Comparison of ENCODE assay signal across 18 cellular contexts in genomic region chr5:10335711-10336470, GRCh38. TPM values are rescaled to one million over a fixed set of nuclear protein-coding genes. Genes with fewer than 3 reads are reported as not detected.
DNase-seq lines count a peak whose midpoint lies in the region; ATAC-seq and TF ChIP-seq lines count a peak whose summit lies in the region.
"Had no signal": no experiment of that assay in that cellular context is flagged by ENCODE, and none has a peak within 500 bp of the region (broad histone marks: within the 10 kb centered on the region; RNA-seq: fewer than 3 reads in every experiment).

No MANE protein-coding gene starts in this region.

- peaks cover 46% of the 10 kb centered on the region for H3K4me1 ChIP-seq in left ventricle myocardium inferior
- peaks cover 6% of the 10 kb centered on the region for H3K4me1 ChIP-seq in right cardiac atrium (ENCODE audit: control insufficient read depth, insufficient read depth, low read length)
- peaks cover 22% of the 10 kb centered on the region for H3K4me1 ChIP-seq in Panc1 (ENCODE audit: control insufficient read depth, insufficient read depth, low read length)
- peaks cover under 1% of the 10 kb centered on the region for H3K4me1 ChIP-seq in HAP-1

- CTCF ChIA-PET in Panc1 (lab: Charles Lee): no interaction called here

- H3K36me3 ChIP-seq in left ventricle myocardium inferior: no peaks in the 10 kb centered on the region
- no peaks in the 10 kb centered on the region for H3K36me3 ChIP-seq in Panc1 (ENCODE audit: control insufficient read depth, insufficient read depth, low read length)
- H3K36me3 ChIP-seq in HAP-1 (replicated peaks): no peaks in the 10 kb centered on the region

- in situ Hi-C loops in Panc1 (cut with HindIII; ENCODE audit: low pct_unique_long_range_greater_than_20kb, low sequenced_read_pairs) (no loop called here), HAP-1 (cut with MboI; ENCODE audit: low sequenced_read_pairs) (no loop called here)

- WGBS in right cardiac atrium: 87% methylated on average over 14 of the region's 14 CpGs

- H3K4me3 ChIP-seq in left ventricle myocardium inferior (no peak overlapping the region), right cardiac atrium (ENCODE audit: low read length) (no peak overlapping the region), Panc1 (ENCODE audit: low read depth in 2 of 2, low read length in 2 of 2) (no peak overlapping the region), HAP-1 (no peak overlapping the region)
- H3K4me3 ChIP-seq: GM23248, PC-9 had no signal

- peak overlapping the region; percentile 71 for H3K27ac ChIP-seq in left ventricle myocardium inferior (replicated peaks)
- H3K27ac ChIP-seq in right cardiac atrium (ENCODE audit: low read length): no peak overlapping the region
- peak overlapping the region; percentile 48; the same call in 1 of the 2 replicates for H3K27ac ChIP-seq in Panc1 (ENCODE audit: low read length)
- H3K27ac ChIP-seq: GM23248, PC-9 had no signal

- DNase-seq in left ventricle myocardium inferior (no peak), right cardiac atrium (no peak), Panc1 (ENCODE audit: low read depth, low spot score) (no peak), left lobe of liver (ENCODE audit: low spot score) (peak; percentile 86), HAP-1 (ENCODE audit: low spot score in 2 of 2) (no peak), omental fat pad (ENCODE audit: low spot score) (no peak)
- DNase-seq: ACHN; CD4-positive, CD25-positive, alpha-beta regulatory T cell; GM23248; HFFc6; NCI-H1092; NCI-H1694 treated with DMSO at 0.1 percent for 48 hours; NCI-H345; NCI-H69; NK-92 treated with Interleukin-12 subunit alpha and Interleukin-12 subunit beta, amount 100 ng/mL, for 24 hours; PC-9 had no signal

- no peaks in the 10 kb centered on the region for H3K9me3 ChIP-seq in left ventricle myocardium inferior (replicated peaks)
- H3K9me3 ChIP-seq in right cardiac atrium (ENCODE audit: control insufficient read depth, low read length): no peaks in the 10 kb centered on the region
- H3K9me3 ChIP-seq in Panc1 (ENCODE audit: control insufficient read depth, insufficient read depth, low read depth, low read length): no peaks in the 10 kb centered on the region
- no peaks in the 10 kb centered on the region for H3K9me3 ChIP-seq in HAP-1

- TF ChIP-seq CTCF in left ventricle myocardium inferior (IDR thresholded peaks at IDR 0.05; ENCODE audit: borderline replicate concordance) (no peak), Panc1 (IDR thresholded peaks at IDR 0.05) (no peak), omental fat pad (IDR thresholded peaks at IDR 0.05) (no peak)

- POLR2A ChIA-PET in Panc1 (lab: Charles Lee): no interaction called here

- intact Hi-C loops in left ventricle myocardium inferior (cut with micrococcal nuclease) (no loop called here), right cardiac atrium (cut with DNase I) (no loop called here), Panc1 (cut with micrococcal nuclease; ENCODE audit: unreplicated experiment) (no loop called here)

- BruUV-seq in Panc1 (replicated peaks; lab: Mats Ljungman, UMichigan): no TSS peak

- ATAC-seq in right cardiac atrium: no peak
- no peak for ATAC-seq in Panc1
- ATAC-seq in left lobe of liver: peak; percentile 32
- no peak for ATAC-seq in omental fat pad (ENCODE audit: low FRiP score)
- ATAC-seq in GM19452 (IDR thresholded peaks at IDR 0.05; ENCODE audit: unreplicated experiment): no peak
- ATAC-seq: SK-N-SH treated with all-trans-retinoic acid at 6 μM for 48 hours had no signal

- peaks cover 10% of the 10 kb centered on the region for H3K27me3 ChIP-seq in left ventricle myocardium inferior (ENCODE audit: low read depth)
- H3K27me3 ChIP-seq in right cardiac atrium (ENCODE audit: control insufficient read depth, insufficient read depth): no peaks in the 10 kb centered on the region
- H3K27me3 ChIP-seq in Panc1 (ENCODE audit: control insufficient read depth, insufficient read depth, low read length): no peaks in the 10 kb centered on the region
- H3K27me3 ChIP-seq in HAP-1 (ENCODE audit: low read depth): no peaks in the 10 kb centered on the region

RNA-seq across cellular contexts. Expression of gene MARCHF6, which starts 17.6 kb away (rescaled TPM):
- 162 TPM for total RNA-seq in left ventricle myocardium inferior
- total RNA-seq in right cardiac atrium: 100 to 1,000 TPM; 168 to 186 (median 183) TPM
- polyA plus RNA-seq in right cardiac atrium: 75.7 TPM
- total RNA-seq in Panc1 (2021; ENCODE audit: unreplicated experiment): 172 TPM
- polyA plus RNA-seq in Panc1 (2012; ENCODE audit: insufficient read length): 88.2 TPM
- total RNA-seq in left lobe of liver: 67.4 TPM
- total RNA-seq in omental fat pad: 100 to 1,000 TPM in 3 of 4 donors, 10 to 100 TPM in 1; 99.0 to 153 (median 120) TPM

RNA-seq across cellular contexts. Expression of gene CMBL, which starts 28.2 kb away (rescaled TPM):
- total RNA-seq in left ventricle myocardium inferior (50.4 TPM), right cardiac atrium (10 to 100 TPM; 30.2 to 55.3 (median 49.5) TPM), Panc1 (2021; ENCODE audit: unreplicated experiment) (43.2 TPM), left lobe of liver (116 TPM), omental fat pad (10 to 100 TPM in 1 of 4 donors, 1 to 10 TPM in 3; 7.1 to 16.7 (median 8.7) TPM)
- 39.9 TPM for polyA plus RNA-seq in right cardiac atrium
- 68.8 TPM for polyA plus RNA-seq in Panc1 (2012; ENCODE audit: insufficient read length)
